ENCODE assay signal across 8 cellular contexts in the genomic region with DNA sequence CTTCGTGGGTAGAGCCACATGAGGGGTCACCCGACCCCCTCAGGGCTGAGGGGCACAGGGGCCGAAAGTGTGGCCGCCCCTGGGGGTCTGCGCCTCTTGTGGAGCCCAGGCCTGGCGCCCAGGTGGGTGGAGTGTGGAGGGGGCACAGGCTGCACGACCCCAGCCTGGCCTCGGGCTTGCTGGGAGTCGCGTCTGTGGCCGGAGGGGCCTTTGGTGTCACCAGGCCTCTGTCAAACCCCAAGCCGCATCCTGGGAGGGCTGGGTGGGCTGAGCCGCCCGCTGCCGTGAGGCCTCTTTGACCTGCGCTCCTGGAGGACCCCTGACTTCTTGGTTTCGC.
DNase-seq lines count a peak whose midpoint lies in the region; ATAC-seq and TF ChIP-seq lines count a peak whose summit lies in the region.

No MANE protein-coding gene starts in this region.

- H3K9ac ChIP-seq in trophoblast cell (ENCODE audit: low read length) = no peak overlapping the region

- POLR2A ChIA-PET in CD4-positive, alpha-beta T cell (lab: Charles Lee) = interaction anchor here (0.6 to 2.3 kb wide), 7 partner anchors 15 to 225 kb away, joined by 3 to 12 read pairs (median 4); no protein-coding TSS in a partner anchor

- H3K9me3 ChIP-seq in CD4-positive, alpha-beta T cell (ENCODE audit: control insufficient read depth, low read length) = no peaks in the 10 kb centered on the region
- H3K9me3 ChIP-seq in SJCRH30 (replicated peaks) (no peaks in the 10 kb centered on the region), trophoblast cell (ENCODE audit: insufficient read depth, low read depth, low read length) (no peaks in the 10 kb centered on the region)

- H3K4me2 ChIP-seq in trophoblast cell (ENCODE audit: low read length) = peak overlapping the region; percentile 42

- intact Hi-C loops in CD4-positive, alpha-beta T cell (cut with DNase I, micrococcal nuclease) = loop anchor here (1.0 to 10.0 kb wide), 6 partner anchors 40 to 411 kb away; partner anchors contain the start of genes CALML6 (in 1 of the 2), FAAP20 (in 1 of the 2), PRKCZ (in 1 of the 2) and TMEM52 (in 1 of the 2)

- WGBS in trophoblast cell (ENCODE audit: extremely low coverage, insufficient coverage, insufficient read length) = no CpG with 5 or more reads among the region's 17 CpGs

- H3K4me3 Mint-ChIP-seq in CD4-positive, alpha-beta T cell = no peak overlapping the region
- peak overlapping the region; percentile 67 for H3K4me3 Mint-ChIP-seq in glutamatergic neuron (ENCODE audit: unreplicated experiment)

- in situ Hi-C loops in GM13976 (cut with MboI; ENCODE audit: low sequenced_read_pairs, unreplicated experiment) = no loop called here

- H3K27me3 ChIP-seq in CD4-positive, alpha-beta T cell (ENCODE audit: control insufficient read depth, insufficient read depth, low read length) = no peaks in the 10 kb centered on the region
- H3K27me3 ChIP-seq in SJCRH30 (peaks cover 29% of the 10 kb centered on the region), trophoblast cell (ENCODE audit: insufficient read depth, low read length) (no peaks in the 10 kb centered on the region)

- H3K23ac ChIP-seq in trophoblast cell (ENCODE audit: low read length) = no peak overlapping the region

- peaks cover 33% of the 10 kb centered on the region for H3K79me1 ChIP-seq in trophoblast cell (ENCODE audit: low read length)

- H3K27ac Mint-ChIP-seq in CD4-positive, alpha-beta T cell = peak overlapping the region; percentile 90
- peak overlapping the region; percentile 17 for H3K27ac Mint-ChIP-seq in glutamatergic neuron (ENCODE audit: unreplicated experiment)

- peak overlapping the region; percentile 89 for H4K8ac ChIP-seq in trophoblast cell (ENCODE audit: low read depth, low read length)

- no peaks in the 10 kb centered on the region for H3K27me3 Mint-ChIP-seq in CD4-positive, alpha-beta T cell
- H3K27me3 Mint-ChIP-seq in glutamatergic neuron (ENCODE audit: unreplicated experiment) = peaks cover 15% of the 10 kb centered on the region

- CTCF ChIA-PET in CD4-positive, alpha-beta T cell (lab: Charles Lee) = interaction anchor here (0.9 to 1.2 kb wide), 2 partner anchors 61 to 89 kb away, joined by 3 to 5 read pairs; partner anchors contain the start of gene FAAP20

- H3K9me3 Mint-ChIP-seq in CD4-positive, alpha-beta T cell = no peaks in the 10 kb centered on the region
- H3K9me3 Mint-ChIP-seq in glutamatergic neuron (ENCODE audit: unreplicated experiment) = peaks cover 3% of the 10 kb centered on the region

- H3K4me1 ChIP-seq in SJCRH30 = peaks cover 6% of the 10 kb centered on the region; the same call in 1 of the 2 replicates
- peaks cover 35 to 41% of the 10 kb centered on the region in 2 experiments for H3K4me1 ChIP-seq in trophoblast cell (ENCODE audit: control insufficient read depth in 1 of 2, insufficient read depth in 2 of 2, low read length in 2 of 2)

- H3K4me3 ChIP-seq in SJCRH30 = peak overlapping the region; percentile 16
- no peak overlapping the region for H3K4me3 ChIP-seq in trophoblast cell (ENCODE audit: low read depth, low read length)

- no peaks in the 10 kb centered on the region for H3K36me3 ChIP-seq in SJCRH30
- H3K36me3 ChIP-seq in trophoblast cell (ENCODE audit: control insufficient read depth in 1 of 2, insufficient read depth in 2 of 2, low read length in 2 of 2) = peaks cover 21 to 22% of the 10 kb centered on the region in 2 experiments

- H2BK12ac ChIP-seq in trophoblast cell (ENCODE audit: low read length) = peak overlapping the region; percentile 89

- no peak for TF ChIP-seq CTCF in CD4-positive, alpha-beta T cell (IDR thresholded peaks at IDR 0.05)
- no peak for TF ChIP-seq CTCF in glutamatergic neuron (IDR thresholded peaks at IDR 0.05; ENCODE audit: partially characterized antibody, unreplicated experiment)
- no peak for TF ChIP-seq CTCF in GM13976 (IDR thresholded peaks at IDR 0.05; ENCODE audit: borderline replicate concordance, control extremely low read depth, extremely low read depth, insufficient read depth, missing control alignments)

- peak overlapping the region; percentile 90 for H3K4ac ChIP-seq in trophoblast cell (ENCODE audit: low read depth, low read length)

- peak overlapping the region; percentile 94 for H2BK120ac ChIP-seq in trophoblast cell (ENCODE audit: insufficient read depth, low read length, poor library complexity)

- peak overlapping the region; percentile 46 for H2AFZ ChIP-seq in trophoblast cell (ENCODE audit: insufficient read depth, low read length, poor library complexity)

- no peak for ATAC-seq in CD4-positive, alpha-beta T cell (ENCODE audit: poor library complexity)
- ATAC-seq in HG03354 (IDR thresholded peaks at IDR 0.05; ENCODE audit: poor library complexity, severe bottlenecking, unreplicated experiment) (no peak), GM21360 (IDR thresholded peaks at IDR 0.05; ENCODE audit: unreplicated experiment) (no peak)

- H3K79me2 ChIP-seq in trophoblast cell (ENCODE audit: control insufficient read depth, insufficient read depth, low read length, poor library complexity) = peaks cover 17% of the 10 kb centered on the region

- H3K14ac ChIP-seq in trophoblast cell (ENCODE audit: low read length) = peak overlapping the region; percentile 78

- peak overlapping the region; percentile 94 for H3K18ac ChIP-seq in trophoblast cell (ENCODE audit: low read length)

- peak overlapping the region; percentile 68 for H2BK5ac ChIP-seq in trophoblast cell (ENCODE audit: low read depth, low read length, poor library complexity)

- H3K27ac ChIP-seq in CD4-positive, alpha-beta T cell (ENCODE audit: low read depth, low read length) = peak overlapping the region; percentile 70
- no peak overlapping the region for H3K27ac ChIP-seq in SJCRH30
- H3K27ac ChIP-seq in trophoblast cell (ENCODE audit: low read depth, low read length) = peak overlapping the region; percentile 98

- peak overlapping the region; percentile 85 for H4K12ac ChIP-seq in trophoblast cell (ENCODE audit: low read depth, low read length)

- H2AK5ac ChIP-seq in trophoblast cell (ENCODE audit: low read length) = peak overlapping the region; percentile 97

- DNase-seq in CD4-positive, alpha-beta T cell = no peak
- DNase-seq in SJCRH30 (no peak), glutamatergic neuron (no peak), trophoblast cell (no peak), occipital lobe (lab: John Stamatoyannopoulos, UW) (no peak), GM13976 (ENCODE audit: low spot score) (no peak)

- peaks cover 4% of the 10 kb centered on the region for H3K36me3 Mint-ChIP-seq in CD4-positive, alpha-beta T cell (ENCODE audit: low read depth)
- no peaks in the 10 kb centered on the region for H3K36me3 Mint-ChIP-seq in glutamatergic neuron (ENCODE audit: unreplicated experiment)

- H4K91ac ChIP-seq in trophoblast cell (ENCODE audit: low read depth, low read length) = peak overlapping the region; percentile 98

- H3K4me1 Mint-ChIP-seq in CD4-positive, alpha-beta T cell (ENCODE audit: low read depth) = peaks cover 32% of the 10 kb centered on the region
- peaks cover 21% of the 10 kb centered on the region for H3K4me1 Mint-ChIP-seq in glutamatergic neuron (ENCODE audit: low read depth, unreplicated experiment)
